Comparison of ENCODE assay signal across 19 cellular contexts in genomic region chr10:93616844-93617360, GRCh38. TPM values are rescaled to one million over a fixed set of nuclear protein-coding genes. Genes with fewer than 3 reads are reported as not detected.
"Had no signal": no experiment of that assay in that cellular context is flagged by ENCODE, and none has a peak within 500 bp of the region (broad histone marks: within the 10 kb centered on the region; RNA-seq: fewer than 3 reads in every experiment).

No MANE protein-coding gene starts in this region.

- H3K4me3 ChIP-seq: lower lobe of right lung, skin epidermis, testis, uterus had no signal

- ATAC-seq: activated CD8-positive, alpha-beta T cell treated with anti-CD3 and anti-CD28 coated beads for 36 hours; stimulated activated naive CD8-positive, alpha-beta T cell treated with anti-CD3 and anti-CD28 coated beads, Interleukin-15, amount 100 ng/mL, for 72 hours had no signal

- H3K4me1 ChIP-seq: lower lobe of right lung, parathyroid adenoma, testis, uterus had no signal

- H3K27ac ChIP-seq: lower lobe of right lung, parathyroid adenoma, testis, uterus had no signal

- H3K27me3 ChIP-seq: testis, uterus had no signal

- H3K9me3 ChIP-seq: lower lobe of right lung, testis, uterus had no signal

- DNase-seq: activated CD4-positive, alpha-beta T cell treated with anti-CD3 and anti-CD28 coated beads for 4 hours; activated CD8-positive, alpha-beta memory T cell treated with anti-CD3 and anti-CD28 coated beads, Interleukin-2, amount 50 U/mL, for 4 hours; activated CD8-positive, alpha-beta T cell treated with anti-CD3 and anti-CD28 coated beads for 36 hours; activated naive CD8-positive, alpha-beta T cell treated with anti-CD3 and anti-CD28 coated beads, Interleukin-2, amount 10 ng/mL, durations not matched to agents 7 days and 5 days; anterior cingulate cortex; cerebellar nuclear complex; endodermal cell; hypothalamus; lower lobe of right lung; midbrain; retina; stimulated activated CD4-positive, alpha-beta T cell treated with anti-CD3 and anti-CD28 coated beads, Interleukin-4, amount 100 ng/mL, for 4 hours; stimulated activated naive CD8-positive, alpha-beta T cell treated with anti-CD3 and anti-CD28 coated beads, Interleukin-15, amount 100 ng/mL, for 72 hours; testis; uterus had no signal

- H3K36me3 ChIP-seq: lower lobe of right lung, uterus had no signal

RNA-seq across cellular contexts. Expression of gene PDE6C, which starts 4.6 kb away (rescaled TPM):
- total RNA-seq: activated CD8-positive, alpha-beta T cell treated with anti-CD3 and anti-CD28 coated beads for 36 hours; activated naive CD8-positive, alpha-beta T cell treated with anti-CD3 and anti-CD28 coated beads, Interleukin-2, amount 10 ng/mL, durations not matched to agents 7 days and 5 days; dermis microvascular lymphatic vessel endothelial cell; endodermal cell; glomerular endothelial cell; lower lobe of right lung; testis; uterus had no signal

RNA-seq across cellular contexts. Expression of gene RBP4, which starts 15.9 kb away (rescaled TPM):
- total RNA-seq: activated CD8-positive, alpha-beta T cell treated with anti-CD3 and anti-CD28 coated beads for 36 hours; activated naive CD8-positive, alpha-beta T cell treated with anti-CD3 and anti-CD28 coated beads, Interleukin-2, amount 10 ng/mL, durations not matched to agents 7 days and 5 days; dermis microvascular lymphatic vessel endothelial cell; glomerular endothelial cell had no signal

RNA-seq across cellular contexts. Expression of gene FFAR4, which starts 50.4 kb away (rescaled TPM):
- total RNA-seq: activated CD8-positive, alpha-beta T cell treated with anti-CD3 and anti-CD28 coated beads for 36 hours; activated naive CD8-positive, alpha-beta T cell treated with anti-CD3 and anti-CD28 coated beads, Interleukin-2, amount 10 ng/mL, durations not matched to agents 7 days and 5 days; dermis microvascular lymphatic vessel endothelial cell; endodermal cell; glomerular endothelial cell; uterus had no signal
